In the genomic region with DNA sequence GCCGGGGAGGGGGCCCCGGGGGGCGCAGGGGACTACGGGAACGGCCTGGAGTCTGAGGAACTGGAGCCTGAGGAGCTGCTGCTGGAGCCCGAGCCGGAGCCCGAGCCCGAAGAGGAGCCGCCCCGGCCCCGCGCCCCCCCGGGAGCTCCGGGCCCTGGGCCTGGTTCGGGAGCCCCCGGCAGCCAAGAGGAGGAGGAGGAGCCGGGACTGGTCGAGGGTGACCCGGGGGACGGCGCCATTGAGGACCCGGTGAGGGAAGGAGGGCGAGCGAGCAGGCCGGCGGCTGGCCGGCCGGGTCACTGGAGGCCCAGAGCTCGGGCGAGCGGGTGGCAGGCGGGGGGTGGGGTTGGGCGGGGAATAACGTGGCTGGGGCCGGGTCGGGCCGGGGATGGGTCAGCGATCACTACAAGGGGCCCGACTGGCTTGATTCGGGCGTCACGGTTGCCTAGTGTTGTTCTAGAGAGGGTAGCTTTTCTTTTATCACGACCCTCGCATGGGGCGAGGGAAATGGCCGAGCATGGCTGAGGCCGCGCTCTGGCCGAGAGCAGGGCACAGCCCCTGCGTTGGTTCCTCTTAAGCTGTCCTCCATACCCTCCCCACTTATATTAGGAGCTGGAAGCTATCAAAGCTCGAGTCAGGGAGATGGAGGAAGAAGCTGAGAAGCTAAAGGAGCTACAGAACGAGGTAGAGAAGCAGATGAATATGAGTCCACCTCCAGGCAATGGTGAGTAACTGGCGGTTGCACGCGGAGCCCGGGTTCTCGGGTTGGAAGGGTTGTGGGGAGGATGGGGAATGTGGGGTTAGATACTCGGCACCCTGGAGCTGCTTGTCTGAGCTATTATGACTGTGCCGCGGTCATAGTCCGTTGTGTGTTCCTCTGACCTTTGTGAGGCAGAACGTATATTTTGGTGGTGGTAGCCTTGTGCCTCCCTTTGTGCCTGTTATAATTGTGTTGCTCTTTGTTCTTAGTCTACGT, we compare ENCODE assay signal across 8 cellular contexts. TPM values are rescaled to one million over a fixed set of nuclear protein-coding genes. Genes with fewer than 3 reads are reported as not detected.
DNase-seq lines count a peak whose midpoint lies in the region; ATAC-seq and TF ChIP-seq lines count a peak whose summit lies in the region.

No MANE protein-coding gene starts in this region.

- peak overlapping the region; percentile 83 for H3K4me3 Mint-ChIP-seq in activated naive CD4-positive, alpha-beta T cell treated with anti-CD3 and anti-CD28 coated beads for 36 hours

- DNase-seq in NCI-H2107 (lab: John Stamatoyannopoulos, UW) (peak; percentile 24), NCI-H2107 treated with DMSO at 0.1 percent for 48 hours (lab: John Stamatoyannopoulos, UW; ENCODE audit: unreplicated experiment) (no peak), Right ventricle myocardium superior (peak; percentile 62), pons (ENCODE audit: low spot score) (peak; percentile 33), cortex of kidney (lab: John Stamatoyannopoulos, UW) (no peak)
- peak; percentile 76 for DNase-seq in activated naive CD4-positive, alpha-beta T cell treated with anti-CD3 and anti-CD28 coated beads for 36 hours

- ATAC-seq in HG03045 (IDR thresholded peaks at IDR 0.05; ENCODE audit: unreplicated experiment) (peak; percentile 15), Right ventricle myocardium superior (ENCODE audit: poor library complexity) (peak; percentile 32)

- H3K27ac Mint-ChIP-seq in activated naive CD4-positive, alpha-beta T cell treated with anti-CD3 and anti-CD28 coated beads for 36 hours = peak overlapping the region; percentile 88

- intact Hi-C loops in activated naive CD4-positive, alpha-beta T cell treated with anti-CD3 and anti-CD28 coated beads for 36 hours (cut with micrococcal nuclease) = loop anchor here (1.0 to 2.0 kb wide), 19 partner anchors 21 to 949 kb away; partner anchors contain the start of genes ACIN1, AP1G2, C14orf119 and EMC9
- intact Hi-C loops in Right ventricle myocardium superior (cut with DNase I) = loop anchor here (10.0 kb wide), 2 partner anchors 133 to 243 kb away; partner anchors contain the start of gene AP1G2

- H3K27me3 Mint-ChIP-seq in activated naive CD4-positive, alpha-beta T cell treated with anti-CD3 and anti-CD28 coated beads for 36 hours (ENCODE audit: low read depth) = no peaks in the 10 kb centered on the region

- peaks cover 35% of the 10 kb centered on the region for H3K36me3 Mint-ChIP-seq in activated naive CD4-positive, alpha-beta T cell treated with anti-CD3 and anti-CD28 coated beads for 36 hours (ENCODE audit: low read depth)

- CTCF ChIA-PET in activated naive CD4-positive, alpha-beta T cell treated with anti-CD3 and anti-CD28 coated beads for 36 hours (lab: Charles Lee) = interaction anchor here (0.6 to 4.9 kb wide), 18 partner anchors 10 to 263 kb away, joined by 3 to 66 read pairs (median 3); partner anchors contain the start of genes BCL2L2 and PPP1R3E

- H3K9me3 Mint-ChIP-seq in activated naive CD4-positive, alpha-beta T cell treated with anti-CD3 and anti-CD28 coated beads for 36 hours = no peaks in the 10 kb centered on the region

- peaks cover 18% of the 10 kb centered on the region for H3K4me1 Mint-ChIP-seq in activated naive CD4-positive, alpha-beta T cell treated with anti-CD3 and anti-CD28 coated beads for 36 hours (ENCODE audit: low read depth)

TF ChIP-seq in PFSK-1, 5 proteins besides CTCF, POLR2A, EP300 and RAD21:
- TF ChIP-seq POLR2AphosphoS5 (IDR thresholded peaks at IDR 0.05; ENCODE audit: low read depth, low read length) (peak; percentile 13; the same call in 1 of the 2 replicates), TAF1 (IDR thresholded peaks at IDR 0.05; ENCODE audit: borderline replicate concordance, insufficient read depth, low read length) (no peak), SIN3A (IDR thresholded peaks at IDR 0.05; ENCODE audit: borderline replicate concordance, insufficient read depth, low read length) (no peak)

RNA-seq across cellular contexts. Expression of gene PABPN1, which starts 0.6 kb away (rescaled TPM):
- polyA plus RNA-seq in PFSK-1 (2012; ENCODE audit: insufficient read length, low read depth) = 75.5 TPM
- 100 to 1,000 TPM; 194 to 204 TPM for total RNA-seq in activated naive CD4-positive, alpha-beta T cell treated with anti-CD3 and anti-CD28 coated beads for 36 hours
- 67.7 TPM for total RNA-seq in Right ventricle myocardium superior

RNA-seq across cellular contexts. Expression of gene BCL2L2, which starts 15.2 kb away (rescaled TPM):
- polyA plus RNA-seq in PFSK-1 (2012; ENCODE audit: insufficient read length, low read depth) = 30.6 TPM
- 1 to 10 TPM in 1 of 2 experiments, under 1 TPM in 1; 0.60 to 1.5 TPM for total RNA-seq in activated naive CD4-positive, alpha-beta T cell treated with anti-CD3 and anti-CD28 coated beads for 36 hours
- 37.3 TPM for total RNA-seq in Right ventricle myocardium superior

RNA-seq across cellular contexts. Expression of gene PPP1R3E, which starts 19.2 kb away (rescaled TPM):
- polyA plus RNA-seq in PFSK-1 (2012; ENCODE audit: insufficient read length, low read depth) = 1.8 TPM
- 10 to 100 TPM; 14.7 to 15.8 TPM for total RNA-seq in activated naive CD4-positive, alpha-beta T cell treated with anti-CD3 and anti-CD28 coated beads for 36 hours
- 6.7 TPM for total RNA-seq in Right ventricle myocardium superior

RNA-seq across cellular contexts. Expression of gene SLC22A17, which starts 30.8 kb away (rescaled TPM):
- 4.4 TPM for polyA plus RNA-seq in PFSK-1 (2012; ENCODE audit: insufficient read length, low read depth)
- total RNA-seq in activated naive CD4-positive, alpha-beta T cell treated with anti-CD3 and anti-CD28 coated beads for 36 hours = 1 to 10 TPM; 3.5 to 4.8 TPM
- total RNA-seq in Right ventricle myocardium superior = 10.3 TPM

RNA-seq across cellular contexts. Expression of gene HOMEZ, which starts 35.9 kb away (rescaled TPM):
- 4.8 TPM for polyA plus RNA-seq in PFSK-1 (2012; ENCODE audit: insufficient read length, low read depth)
- 1 to 10 TPM; 6.3 to 7.8 TPM for total RNA-seq in activated naive CD4-positive, alpha-beta T cell treated with anti-CD3 and anti-CD28 coated beads for 36 hours
- 6.5 TPM for total RNA-seq in Right ventricle myocardium superior

Comparison
In these comparisons a context has a peak if more than half of its experiments do, and no peak if none do; other contexts are left out.
1. DNase-seq: peak in NCI-H2107 (single experiment), activated naive CD4-positive, alpha-beta T cell treated with anti-CD3 and anti-CD28 coated beads for 36 hours (single experiment), Right ventricle myocardium superior (single experiment) and pons (single experiment); none in NCI-H2107 treated with DMSO at 0.1 percent for 48 hours (single experiment) and cortex of kidney (single experiment).
2. RNA of gene BCL2L2, which starts 15.2 kb away (total RNA-seq): 37.3 TPM in Right ventricle myocardium superior (single experiment); 0.60 to 1.5 TPM in activated naive CD4-positive, alpha-beta T cell treated with anti-CD3 and anti-CD28 coated beads for 36 hours; every median in the first group is over 10 times any median in the second.